Comparison of ENCODE assay signal across 10 cellular contexts in the genomic region with DNA sequence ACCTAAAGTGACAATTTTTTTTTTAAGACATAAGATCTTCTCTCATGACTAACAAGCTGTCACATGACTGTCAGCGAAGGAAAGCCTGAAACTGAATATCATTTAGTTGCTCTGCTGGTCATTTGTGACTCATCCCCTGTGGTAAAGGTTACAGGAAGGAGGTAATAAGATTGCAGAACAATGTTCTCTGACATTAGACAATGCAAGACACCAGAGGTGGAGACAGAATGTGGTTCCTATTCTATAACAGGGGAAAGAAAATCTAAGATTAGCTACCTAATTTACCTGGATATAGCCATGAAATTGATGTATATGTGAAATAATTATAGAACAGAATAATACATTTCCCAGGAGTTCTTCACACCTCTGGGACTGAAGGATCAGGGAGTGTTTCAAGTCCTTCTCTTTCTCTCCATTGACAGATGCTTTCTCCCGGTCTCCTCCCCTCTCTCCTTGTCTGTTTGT. TPM values are rescaled to one million over a fixed set of nuclear protein-coding genes. Genes with fewer than 3 reads are reported as not detected.
A peak's percentile ranks its signal among the peaks of the same experiment; 100 is the strongest.
DNase-seq lines count a peak whose midpoint lies in the region; ATAC-seq and TF ChIP-seq lines count a peak whose summit lies in the region.
"Had no signal": no experiment of that assay in that cellular context is flagged by ENCODE, and none has a peak within 500 bp of the region (broad histone marks: within the 10 kb centered on the region; RNA-seq: fewer than 3 reads in every experiment).

No MANE protein-coding gene starts in this region.

- DNase-seq in T1000 (lab: John Stamatoyannopoulos, UW) (peak; percentile 2), left colon (no peak), pons (ENCODE audit: low spot score) (no peak), ascending aorta (ENCODE audit: low spot score in 2 of 2) (no peak)
- no peak for DNase-seq in activated T-helper 2 cell treated with anti-CD3 and anti-CD28 coated beads, Interferon-gamma antibody, Interleukin-2, Interleukin-4, amounts not matched to agents 10 μg/mL and 5 μg/mL and 100 μg/mL, durations not matched to agents 14 hours and 24 hours and 36 hours (ENCODE audit: low spot score)
- DNase-seq: gastrocnemius medialis, upper lobe of left lung had no signal

- H3K36me3 ChIP-seq in BLaER1 treated with 17β-estradiol and CSF1 and Interleukin-3, amounts not matched to agents 10 nM and 100 nM: no peaks in the 10 kb centered on the region
- H3K36me3 ChIP-seq in ascending aorta: no peaks in the 10 kb centered on the region
- H3K36me3 ChIP-seq: gastrocnemius medialis, upper lobe of left lung had no signal

- H3K27ac Mint-ChIP-seq in activated T-helper 2 cell treated with anti-CD3 and anti-CD28 coated beads, Interferon-gamma antibody, Interleukin-2, Interleukin-4, amounts not matched to agents 10 μg/mL and 5 μg/mL and 100 μg/mL, durations not matched to agents 14 hours and 24 hours and 36 hours: no peak overlapping the region

- peak overlapping the region in 9 of 11 experiments; percentile 1 to 82 (median 65); a peak in 16 of 22 replicates for H3K4me2 ChIP-seq in BLaER1 treated with 17β-estradiol and CSF1 and Interleukin-3, amounts not matched to agents 10 nM and 100 nM

- no peaks in the 10 kb centered on the region for H3K9me3 ChIP-seq in BLaER1 treated with 17β-estradiol and CSF1 and Interleukin-3, amounts not matched to agents 10 nM and 100 nM (replicated peaks in 1 of 11)
- H3K9me3 ChIP-seq in ascending aorta: no peaks in the 10 kb centered on the region
- H3K9me3 ChIP-seq: gastrocnemius medialis, upper lobe of left lung had no signal

- peaks cover 10% of the 10 kb centered on the region for H3K4me1 Mint-ChIP-seq in activated T-helper 2 cell treated with anti-CD3 and anti-CD28 coated beads, Interferon-gamma antibody, Interleukin-2, Interleukin-4, amounts not matched to agents 10 μg/mL and 5 μg/mL and 100 μg/mL, durations not matched to agents 14 hours and 24 hours and 36 hours (ENCODE audit: low read depth)

- peak overlapping the region in 8 of 11 experiments; percentile 14 to 75 (median 40); a peak in 13 of 22 replicates for H3K27ac ChIP-seq in BLaER1 treated with 17β-estradiol and CSF1 and Interleukin-3, amounts not matched to agents 10 nM and 100 nM
- no peak overlapping the region for H3K27ac ChIP-seq in ascending aorta
- H3K27ac ChIP-seq: gastrocnemius medialis had no signal

- no peaks in the 10 kb centered on the region for H4K20me1 ChIP-seq in BLaER1 treated with 17β-estradiol and CSF1 and Interleukin-3, amounts not matched to agents 10 nM and 100 nM

- H3K9ac ChIP-seq in BLaER1 treated with 17β-estradiol and CSF1 and Interleukin-3, amounts not matched to agents 10 nM and 100 nM: peak overlapping the region in 2 of 11 experiments; percentile 23 to 34; a peak in 3 of 22 replicates

- ATAC-seq in GM19372 (IDR thresholded peaks at IDR 0.05; ENCODE audit: low read depth, unreplicated experiment) (peak; percentile 64), HG03432 (IDR thresholded peaks at IDR 0.05; ENCODE audit: unreplicated experiment) (peak; percentile 99), left colon (peak; percentile 88)

- H3K4me3 ChIP-seq in BLaER1 treated with 17β-estradiol and CSF1 and Interleukin-3, amounts not matched to agents 10 nM and 100 nM: no peak overlapping the region
- no peak overlapping the region for H3K4me3 ChIP-seq in ascending aorta
- H3K4me3 ChIP-seq: gastrocnemius medialis, upper lobe of left lung had no signal

- H3K27me3 Mint-ChIP-seq in activated T-helper 2 cell treated with anti-CD3 and anti-CD28 coated beads, Interferon-gamma antibody, Interleukin-2, Interleukin-4, amounts not matched to agents 10 μg/mL and 5 μg/mL and 100 μg/mL, durations not matched to agents 14 hours and 24 hours and 36 hours (ENCODE audit: low read depth): peaks cover 3% of the 10 kb centered on the region

- no peaks in the 10 kb centered on the region for H3K9me3 Mint-ChIP-seq in activated T-helper 2 cell treated with anti-CD3 and anti-CD28 coated beads, Interferon-gamma antibody, Interleukin-2, Interleukin-4, amounts not matched to agents 10 μg/mL and 5 μg/mL and 100 μg/mL, durations not matched to agents 14 hours and 24 hours and 36 hours

- H3K36me3 Mint-ChIP-seq in activated T-helper 2 cell treated with anti-CD3 and anti-CD28 coated beads, Interferon-gamma antibody, Interleukin-2, Interleukin-4, amounts not matched to agents 10 μg/mL and 5 μg/mL and 100 μg/mL, durations not matched to agents 14 hours and 24 hours and 36 hours (ENCODE audit: low read depth): no peaks in the 10 kb centered on the region

- H3K4me1 ChIP-seq in BLaER1 treated with 17β-estradiol and CSF1 and Interleukin-3, amounts not matched to agents 10 nM and 100 nM: peaks cover 0 to 38% (median 26%) of the 10 kb centered on the region in 10 experiments; a peak in 15 of 20 replicates
- no peaks in the 10 kb centered on the region for H3K4me1 ChIP-seq in ascending aorta

- TF ChIP-seq CTCF in ascending aorta (IDR thresholded peaks at IDR 0.05): no peak

- intact Hi-C loops in left colon (cut with DNase I, micrococcal nuclease): no loop called here
- intact Hi-C loops in activated T-helper 2 cell treated with anti-CD3 and anti-CD28 coated beads, Interferon-gamma antibody, Interleukin-2, Interleukin-4, amounts not matched to agents 10 μg/mL and 5 μg/mL and 100 μg/mL, durations not matched to agents 14 hours and 24 hours and 36 hours (cut with micrococcal nuclease): no loop called here
- intact Hi-C loops in ascending aorta (cut with DNase I): no loop called here

- no peak overlapping the region for H3K4me3 Mint-ChIP-seq in activated T-helper 2 cell treated with anti-CD3 and anti-CD28 coated beads, Interferon-gamma antibody, Interleukin-2, Interleukin-4, amounts not matched to agents 10 μg/mL and 5 μg/mL and 100 μg/mL, durations not matched to agents 14 hours and 24 hours and 36 hours (ENCODE audit: low read depth)

- H3K27me3 ChIP-seq in BLaER1 treated with 17β-estradiol and CSF1 and Interleukin-3, amounts not matched to agents 10 nM and 100 nM: no peaks in the 10 kb centered on the region
- no peaks in the 10 kb centered on the region for H3K27me3 ChIP-seq in ascending aorta
- H3K27me3 ChIP-seq: gastrocnemius medialis, upper lobe of left lung had no signal

RNA-seq across cellular contexts. Expression of a gene that starts 47.7 kb away (rescaled TPM):
- under 1 TPM; 0.36 to 0.98 TPM for total RNA-seq in left colon
- 0.11 and 0.16 TPM in 2 replicates for total RNA-seq in activated T-helper 2 cell treated with anti-CD3 and anti-CD28 coated beads, Interferon-gamma antibody, Interleukin-2, Interleukin-4, amounts not matched to agents 10 μg/mL and 5 μg/mL and 100 μg/mL, durations not matched to agents 14 hours and 24 hours and 36 hours
- total RNA-seq in ascending aorta: not detected

Comparison
In these comparisons a context has a peak if more than half of its experiments do, and no peak if none do; other contexts are left out.
1. H3K27ac ChIP-seq: peak in BLaER1 treated with 17β-estradiol and CSF1 and Interleukin-3, amounts not matched to agents 10 nM and 100 nM (8 of 11); none in ascending aorta (0 of 2).
2. Peak in every context shown above with its lines, with median percentiles within 50 percentile points of each other: ATAC-seq.